Comparison of ENCODE assay signal across 9 cellular contexts in genomic region chr11:1548221-1549070, GRCh38. TPM values are rescaled to one million over a fixed set of nuclear protein-coding genes. Genes with fewer than 3 reads are reported as not detected.
DNase-seq lines count a peak whose midpoint lies in the region; ATAC-seq, FAIRE-seq and TF ChIP-seq lines count a peak whose summit lies in the region.
"Had no signal": no experiment of that assay in that cellular context is flagged by ENCODE, and none has a peak within 500 bp of the region (broad histone marks: within the 10 kb centered on the region; RNA-seq: fewer than 3 reads in every experiment).

No MANE protein-coding gene starts in this region.

- H3K4me3 ChIP-seq in astrocyte (ENCODE audit: insufficient read depth, low read depth, low read length) (no peak overlapping the region), iPS-11a (ENCODE audit: low read depth, low read length) (peak overlapping the region; percentile 20), small intestine (ENCODE audit: low read depth in 1 of 2, low read length in 2 of 2) (peak overlapping the region in 1 of 2 donors; percentile 5)

- H3K9ac ChIP-seq in astrocyte (ENCODE audit: low read length): no peak overlapping the region

- WGBS in small intestine, 3 donors: 12 to 13% (median 12%) methylated on average over 21 to 34 of the region's 34 CpGs

- H3K4me1 ChIP-seq in astrocyte (ENCODE audit: insufficient read depth, low read length): no peaks in the 10 kb centered on the region
- H3K4me1 ChIP-seq in small intestine (ENCODE audit: control insufficient read depth in 2 of 2, insufficient read depth in 1 of 2, low read depth in 1 of 2, low read length in 1 of 2): peaks cover 0 to 3% of the 10 kb centered on the region in 2 donors

- H3K9me3 ChIP-seq in astrocyte (ENCODE audit: insufficient read depth, low read depth, low read length) (no peaks in the 10 kb centered on the region), small intestine (ENCODE audit: control insufficient read depth, low read depth) (no peaks in the 10 kb centered on the region)

- H3K79me2 ChIP-seq in astrocyte (ENCODE audit: insufficient read depth, low read length): no peaks in the 10 kb centered on the region

- H3K9me3 Mint-ChIP-seq in astrocyte (ENCODE audit: unreplicated experiment): no peaks in the 10 kb centered on the region

- H3K4me2 ChIP-seq in astrocyte (ENCODE audit: low read length): peak overlapping the region; percentile 58

- peaks cover 3% of the 10 kb centered on the region for H3K36me3 Mint-ChIP-seq in astrocyte (ENCODE audit: low read depth, unreplicated experiment)

- H3K27ac ChIP-seq in astrocyte (ENCODE audit: low read depth, low read length): no peak overlapping the region
- H3K27ac ChIP-seq in small intestine (ENCODE audit: low read depth in 1 of 2, low read length in 1 of 2): no peak overlapping the region

- H3K27me3 Mint-ChIP-seq in astrocyte (ENCODE audit: low read depth, unreplicated experiment): peaks cover 41% of the 10 kb centered on the region

- ATAC-seq in GM18511 (IDR thresholded peaks at IDR 0.05; ENCODE audit: unreplicated experiment): no peak

- H4K20me1 ChIP-seq in astrocyte (ENCODE audit: insufficient read depth, low read length): no peaks in the 10 kb centered on the region

- no peak for FAIRE-seq in astrocyte (lab: Jason Lieb, UNC)
- FAIRE-seq in small intestine (lab: Jason Lieb, UNC): no peak

- DNase-seq in AG08396 (ENCODE audit: low spot score): peak; percentile 85
- peak; percentile 72 for DNase-seq in LoVo (ENCODE audit: low spot score)
- peak; percentile 25 for DNase-seq in astrocyte (ENCODE audit: low read depth)
- DNase-seq in small intestine: peak; percentile 53
- no peak for DNase-seq in putamen (ENCODE audit: low spot score)
- DNase-seq in NCI-H1092 (lab: John Stamatoyannopoulos, UW): no peak

- no peak overlapping the region for H3K4me3 Mint-ChIP-seq in astrocyte (ENCODE audit: unreplicated experiment)

- no peaks in the 10 kb centered on the region for H3K36me3 ChIP-seq in astrocyte (ENCODE audit: insufficient read depth, low read length)
- no peaks in the 10 kb centered on the region for H3K36me3 ChIP-seq in small intestine (ENCODE audit: control insufficient read depth in 2 of 2, insufficient read depth in 2 of 2, low read length in 2 of 2)

- no peak for TF ChIP-seq CTCF in astrocyte (IDR thresholded peaks at IDR 0.05; ENCODE audit: insufficient read depth, low read depth, low read length)

- H2AFZ ChIP-seq in astrocyte (ENCODE audit: low read depth, low read length): no peak overlapping the region

- peaks cover 27% of the 10 kb centered on the region for H3K27me3 ChIP-seq in astrocyte (ENCODE audit: insufficient read depth, low read length)
- peaks cover 5 to 6% of the 10 kb centered on the region in 2 donors for H3K27me3 ChIP-seq in small intestine (ENCODE audit: control insufficient read depth in 2 of 2, insufficient read depth in 2 of 2, low read length in 2 of 2)

- peak overlapping the region; percentile 59 for H3K27ac Mint-ChIP-seq in astrocyte (ENCODE audit: unreplicated experiment)

- H3K4me1 Mint-ChIP-seq in astrocyte (ENCODE audit: low read depth, unreplicated experiment): no peaks in the 10 kb centered on the region

RNA-seq across cellular contexts. Expression of gene DUSP8, which starts 23.6 kb away (rescaled TPM):
- 13.8 and 14.8 TPM in 2 replicates for total RNA-seq in astrocyte
- 1 to 10 TPM; 3.1 to 8.1 (median 6.0) TPM for polyA plus RNA-seq in small intestine

RNA-seq across cellular contexts. Expression of gene KRTAP5-1, which starts 36.6 kb away (rescaled TPM):
- total RNA-seq in astrocyte: not detected in 2 replicates
- not detected for polyA plus RNA-seq in small intestine
- total RNA-seq: activated CD8-positive, alpha-beta memory T cell treated with anti-CD3 and anti-CD28 coated beads for 36 hours had no signal

RNA-seq across cellular contexts. Expression of gene KRTAP5-2, which starts 49.6 kb away (rescaled TPM):
- not detected in 2 replicates for total RNA-seq in astrocyte
- under 1 TPM in 1 of 3 donors, not detected in 2; 0.07 TPM for polyA plus RNA-seq in small intestine
- total RNA-seq: activated CD8-positive, alpha-beta memory T cell treated with anti-CD3 and anti-CD28 coated beads for 36 hours had no signal

RNA-seq across cellular contexts. Expression of gene KRTAP5-3, which starts 59.8 kb away (rescaled TPM):
- not detected in 2 replicates for total RNA-seq in astrocyte
- not detected for polyA plus RNA-seq in small intestine
- total RNA-seq: activated CD8-positive, alpha-beta memory T cell treated with anti-CD3 and anti-CD28 coated beads for 36 hours had no signal

Comparison
In these comparisons a context has a peak if more than half of its experiments do, and no peak if none do; other contexts are left out.
1. DNase-seq: peak in AG08396 (single experiment), LoVo (single experiment), astrocyte (single experiment) and small intestine (single experiment); none in putamen (single experiment) and NCI-H1092 (single experiment).